ENCODE assay signal across 16 cellular contexts in genomic region chrX:151675121-151675746, GRCh38.
A peak's percentile ranks its signal among the peaks of the same experiment; 100 is the strongest.
DNase-seq lines count a peak whose midpoint lies in the region; ATAC-seq and TF ChIP-seq lines count a peak whose summit lies in the region.
"Had no signal": no experiment of that assay in that cellular context is flagged by ENCODE, and none has a peak within 500 bp of the region (broad histone marks: within the 10 kb centered on the region; RNA-seq: fewer than 3 reads in every experiment).

No MANE protein-coding gene starts in this region.

- peak; percentile 53 to 74 for DNase-seq in NCI-H524 (lab: John Stamatoyannopoulos, UW)
- no peak for DNase-seq in NCI-H524 treated with DMSO at 0.1 percent for 48 hours (lab: John Stamatoyannopoulos, UW)
- peak; percentile 89 for DNase-seq in WERI-Rb-1
- DNase-seq in iPS-NIHi7 (ENCODE audit: extremely low spot score) = peak; percentile 20
- no peak for DNase-seq in NOMO-1 treated with DMSO at 0.1 percent for 48 hours (lab: John Stamatoyannopoulos, UW; ENCODE audit: unreplicated experiment)
- no peak for DNase-seq in NCI-H69 (lab: John Stamatoyannopoulos, UW)
- DNase-seq: ACHN; CD4-positive, CD25-positive, alpha-beta regulatory T cell; DMS153; DMS79 treated with DMSO at 0.1 percent for 48 hours; EL; GF-D8 had no signal

- H3K4me3 ChIP-seq in WERI-Rb-1 (ENCODE audit: low read depth, low read length) = no peak overlapping the region
- H3K4me3 ChIP-seq: BLaER1 treated with 17β-estradiol and CSF1 and Interleukin-3, amounts not matched to agents 10 nM and 100 nM; HAP-1 had no signal

- H3K27ac ChIP-seq in WERI-Rb-1 = peak overlapping the region; percentile 76
- H3K27ac ChIP-seq: BLaER1 treated with 17β-estradiol and CSF1 and Interleukin-3, amounts not matched to agents 10 nM and 100 nM had no signal

- TF ChIP-seq CTCF in WERI-Rb-1 (IDR thresholded peaks at IDR 0.05; ENCODE audit: low read depth, low read length) = no peak

- H3K36me3 ChIP-seq in WERI-Rb-1 = no peaks in the 10 kb centered on the region
- H3K36me3 ChIP-seq: BLaER1 treated with 17β-estradiol and CSF1 and Interleukin-3, amounts not matched to agents 10 nM and 100 nM; HAP-1 had no signal

- peaks cover 3% of the 10 kb centered on the region for H3K27me3 ChIP-seq in WERI-Rb-1 (ENCODE audit: insufficient read depth, low read depth, severe bottlenecking)

- ATAC-seq in HG03097 (IDR thresholded peaks at IDR 0.05; ENCODE audit: low FRiP score, unreplicated experiment) = no peak
- ATAC-seq: HepG2 had no signal

- H3K9me3 ChIP-seq in WERI-Rb-1 (ENCODE audit: severe bottlenecking) = no peaks in the 10 kb centered on the region
- H3K9me3 ChIP-seq: BLaER1 treated with 17β-estradiol and CSF1 and Interleukin-3, amounts not matched to agents 10 nM and 100 nM; HAP-1 had no signal

Comparison
In these comparisons a context has a peak if more than half of its experiments do, and no peak if none do; other contexts are left out.
1. DNase-seq: peak in NCI-H524 (2 of 2), WERI-Rb-1 (single experiment) and iPS-NIHi7 (single experiment); none in NCI-H524 treated with DMSO at 0.1 percent for 48 hours (single experiment), NOMO-1 treated with DMSO at 0.1 percent for 48 hours (single experiment) and NCI-H69 (single experiment).